ENCODE assay signal across 21 cellular contexts in genomic region chr3:143961351-143961750, GRCh38. TPM values are rescaled to one million over a fixed set of nuclear protein-coding genes. Genes with fewer than 3 reads are reported as not detected.
DNase-seq lines count a peak whose midpoint lies in the region; ATAC-seq, FAIRE-seq and TF ChIP-seq lines count a peak whose summit lies in the region.
"Had no signal": no experiment of that assay in that cellular context is flagged by ENCODE, and none has a peak within 500 bp of the region (broad histone marks: within the 10 kb centered on the region; RNA-seq: fewer than 3 reads in every experiment).

No MANE protein-coding gene starts in this region.

- intact Hi-C loops in upper lobe of right lung (cut with DNase I): no loop called here

- no peaks in the 10 kb centered on the region for H3K9me3 ChIP-seq in upper lobe of right lung
- H3K9me3 ChIP-seq: Caco-2 had no signal

- H3K27ac ChIP-seq in foreskin keratinocyte (no peak overlapping the region), upper lobe of right lung (no peak overlapping the region)
- H3K27ac ChIP-seq: BLaER1 treated with 17β-estradiol and CSF1 and Interleukin-3, amounts not matched to agents 10 nM and 100 nM; C4-2B had no signal

- ATAC-seq in foreskin keratinocyte: no peak
- peak; percentile 72 for ATAC-seq in upper lobe of right lung
- no peak for ATAC-seq in GM19397 (IDR thresholded peaks at IDR 0.05; ENCODE audit: unreplicated experiment)
- ATAC-seq in HG03097 (IDR thresholded peaks at IDR 0.05; ENCODE audit: low FRiP score, unreplicated experiment): no peak
- ATAC-seq: CD8-positive, alpha-beta T cell had no signal

- H3K4me1 ChIP-seq in foreskin keratinocyte: no peaks in the 10 kb centered on the region
- no peaks in the 10 kb centered on the region for H3K4me1 ChIP-seq in upper lobe of right lung
- H3K4me1 ChIP-seq: Caco-2 had no signal

- H3K27me3 ChIP-seq in bronchial epithelial cell (ENCODE audit: control insufficient read depth, insufficient read depth, low read length) (no peaks in the 10 kb centered on the region), foreskin keratinocyte (no peaks in the 10 kb centered on the region), upper lobe of right lung (no peaks in the 10 kb centered on the region)
- H3K27me3 ChIP-seq: BLaER1 treated with 17β-estradiol and CSF1 and Interleukin-3, amounts not matched to agents 10 nM and 100 nM had no signal

- H3K36me3 ChIP-seq in bronchial epithelial cell (ENCODE audit: control insufficient read depth, insufficient read depth, low read length) (no peaks in the 10 kb centered on the region), upper lobe of right lung (no peaks in the 10 kb centered on the region)
- H3K36me3 ChIP-seq: BLaER1 treated with 17β-estradiol and CSF1 and Interleukin-3, amounts not matched to agents 10 nM and 100 nM had no signal

- no peak overlapping the region for H3K4me3 ChIP-seq in bronchial epithelial cell (ENCODE audit: low read depth, low read length)
- H3K4me3 ChIP-seq in upper lobe of right lung: no peak overlapping the region
- H3K4me3 ChIP-seq: BLaER1 treated with 17β-estradiol and CSF1 and Interleukin-3, amounts not matched to agents 10 nM and 100 nM had no signal

- peak; percentile 49 for DNase-seq in bronchial epithelial cell (ENCODE audit: low read depth)
- peak; percentile 2 to 11 for DNase-seq in foreskin keratinocyte
- DNase-seq in upper lobe of right lung: no peak
- no peak for DNase-seq in GM19239 (ENCODE audit: insufficient read length, low spot score)
- DNase-seq: 8988T; ACHN; AML-193; Caco-2; Calu3; CD4-positive, alpha-beta T cell; CD8-positive, alpha-beta T cell; DMS79 treated with DMSO at 0.1 percent for 48 hours; GF-D8 had no signal

- no peak for FAIRE-seq in bronchial epithelial cell (lab: Jason Lieb, UNC)
- FAIRE-seq in GM19239 (lab: Jason Lieb, UNC): no peak
- FAIRE-seq: A204.1, D721Med, G401.6, GM12891 had no signal

- TF ChIP-seq CTCF in bronchial epithelial cell (IDR thresholded peaks at IDR 0.05; ENCODE audit: insufficient read depth, low read length, severe bottlenecking): no peak
- no peak for TF ChIP-seq CTCF in foreskin keratinocyte (conservative IDR thresholded peaks at IDR 0.05)
- TF ChIP-seq CTCF in upper lobe of right lung (IDR thresholded peaks at IDR 0.05): no peak

RNA-seq across cellular contexts. Expression of gene DIPK2A, which starts 10.3 kb away (rescaled TPM):
- total RNA-seq in bronchial epithelial cell (19.0 and 35.5 TPM in 2 replicates), foreskin keratinocyte (11.9 and 13.4 TPM in 2 replicates), upper lobe of right lung (24.4 TPM)
- 4.0 and 5.8 TPM in 2 replicates for polyA plus RNA-seq in foreskin keratinocyte

Comparison
In these comparisons a context has a peak if more than half of its experiments do, and no peak if none do; other contexts are left out.
1. DNase-seq: peak in bronchial epithelial cell (single experiment) and foreskin keratinocyte (2 of 2); none in upper lobe of right lung (single experiment) and GM19239 (single experiment).